29 cellular contexts compared by ENCODE assay signal in genomic region chr2:231732604-231733003, GRCh38. TPM values are rescaled to one million over a fixed set of nuclear protein-coding genes. Genes with fewer than 3 reads are reported as not detected.
DNase-seq lines count a peak whose midpoint lies in the region; ATAC-seq and TF ChIP-seq lines count a peak whose summit lies in the region.
"Had no signal": no experiment of that assay in that cellular context is flagged by ENCODE, and none has a peak within 500 bp of the region (broad histone marks: within the 10 kb centered on the region; RNA-seq: fewer than 3 reads in every experiment).

No MANE protein-coding gene starts in this region.

- H3K9me3 ChIP-seq in OCI-LY7 (ENCODE audit: low read length) = no peaks in the 10 kb centered on the region
- H3K9me3 ChIP-seq: BLaER1, lower lobe of right lung, ovary, SK-N-SH, spleen, transverse colon had no signal

- TSS peak; percentile 65 for BruUV-seq in OCI-LY7 (replicated peaks; lab: Mats Ljungman, UMichigan)

- H3K36me3 Mint-ChIP-seq in neural crest cell (ENCODE audit: low read depth) = peaks cover 3% of the 10 kb centered on the region
- peaks cover 19% of the 10 kb centered on the region for H3K36me3 Mint-ChIP-seq in effector memory CD8-positive, alpha-beta T cell (ENCODE audit: insufficient read depth)

- H3K9me2 ChIP-seq in OCI-LY7 (ENCODE audit: insufficient read depth, low read length) = no peaks in the 10 kb centered on the region
- H3K9me2 ChIP-seq: SK-N-SH had no signal

- intact Hi-C loops in OCI-LY7 (cut with micrococcal nuclease; ENCODE audit: unreplicated experiment) = no loop called here

- POLR2A ChIA-PET in OCI-LY7 (lab: Charles Lee) = no interaction called here

- peaks cover 4% of the 10 kb centered on the region for H3K4me1 Mint-ChIP-seq in neural crest cell
- H3K4me1 Mint-ChIP-seq in effector memory CD8-positive, alpha-beta T cell (ENCODE audit: low read depth in 2 of 2) = no peaks in the 10 kb centered on the region
- H3K4me1 Mint-ChIP-seq: activated CD4-positive, alpha-beta T cell treated with anti-CD3 and anti-CD28 coated beads for 36 hours; natural killer cell had no signal

- H3K36me3 ChIP-seq in OCI-LY7 (ENCODE audit: insufficient read depth, low read length) = peaks cover 22% of the 10 kb centered on the region
- H3K36me3 ChIP-seq: ovary had no signal

- H3K4me2 ChIP-seq in OCI-LY7 (ENCODE audit: low read length) = no peak overlapping the region
- H3K4me2 ChIP-seq: BLaER1, SK-N-SH had no signal

- H3K4me3 Mint-ChIP-seq in neural crest cell = no peak overlapping the region
- H3K4me3 Mint-ChIP-seq in effector memory CD8-positive, alpha-beta T cell = no peak overlapping the region
- H3K4me3 Mint-ChIP-seq: activated CD4-positive, alpha-beta T cell treated with anti-CD3 and anti-CD28 coated beads for 36 hours; natural killer cell; T-helper 17 cell had no signal

- peak; percentile 31; the same call in 1 of the 2 replicates for TF ChIP-seq CTCF in GM12875 (IDR thresholded peaks at IDR 0.05; ENCODE audit: borderline replicate concordance, insufficient read depth, low read depth, low read length)
- peak; percentile 28; the same call in 1 of the 2 replicates for TF ChIP-seq CTCF in OCI-LY7 (conservative IDR thresholded peaks at IDR 0.05; ENCODE audit: low read length)
- TF ChIP-seq CTCF in choroid plexus epithelial cell (conservative IDR thresholded peaks at IDR 0.05; ENCODE audit: low read depth, low read length) = peak; percentile 22
- peak; percentile 23 for TF ChIP-seq CTCF in neural crest cell (conservative IDR thresholded peaks at IDR 0.05)

- CTCF ChIA-PET in OCI-LY7 (lab: Charles Lee; ENCODE audit: unreplicated experiment) = no interaction called here

- no peaks in the 10 kb centered on the region for H3K27me3 Mint-ChIP-seq in neural crest cell (ENCODE audit: low read depth)
- H3K27me3 Mint-ChIP-seq in effector memory CD8-positive, alpha-beta T cell = no peaks in the 10 kb centered on the region
- H3K27me3 Mint-ChIP-seq: activated CD4-positive, alpha-beta T cell treated with anti-CD3 and anti-CD28 coated beads for 36 hours; T-helper 17 cell had no signal

- no peaks in the 10 kb centered on the region for H3K9me3 Mint-ChIP-seq in neural crest cell
- no peaks in the 10 kb centered on the region for H3K9me3 Mint-ChIP-seq in effector memory CD8-positive, alpha-beta T cell
- H3K9me3 Mint-ChIP-seq: natural killer cell had no signal

- no peak overlapping the region for H2AFZ ChIP-seq in OCI-LY7 (ENCODE audit: low read length)

- no peak overlapping the region for H3K27ac ChIP-seq in OCI-LY7 (ENCODE audit: low read depth, low read length, poor library complexity, severe bottlenecking)
- H3K27ac ChIP-seq: BLaER1, epithelial cell of prostate, HL-60, lower lobe of right lung, ovary, RWPE1, spleen, transverse colon had no signal

- no peaks in the 10 kb centered on the region for H4K20me1 ChIP-seq in OCI-LY7 (ENCODE audit: insufficient read depth, low read length)
- H4K20me1 ChIP-seq: BLaER1 had no signal

- H3K4me3 ChIP-seq in GM12875 (ENCODE audit: low read depth, low read length) (no peak overlapping the region), OCI-LY7 (ENCODE audit: low read depth, low read length, poor library complexity, severe bottlenecking) (no peak overlapping the region), choroid plexus epithelial cell (ENCODE audit: low read depth, low read length) (no peak overlapping the region)
- H3K4me3 ChIP-seq: BLaER1, lower lobe of right lung, ovary, spleen, transverse colon had no signal

- no peak for ATAC-seq in HG03432 (IDR thresholded peaks at IDR 0.05; ENCODE audit: unreplicated experiment)
- no peak for ATAC-seq in effector memory CD8-positive, alpha-beta T cell (replicated peaks)
- ATAC-seq: activated CD4-positive, alpha-beta T cell treated with anti-CD3 and anti-CD28 coated beads for 36 hours; lower lobe of right lung; natural killer cell; T-helper 17 cell had no signal

- H3K27ac Mint-ChIP-seq in neural crest cell (ENCODE audit: unreplicated experiment) = no peak overlapping the region
- H3K27ac Mint-ChIP-seq in effector memory CD8-positive, alpha-beta T cell = no peak overlapping the region
- H3K27ac Mint-ChIP-seq: activated CD4-positive, alpha-beta T cell treated with anti-CD3 and anti-CD28 coated beads for 36 hours; natural killer cell; T-helper 17 cell had no signal

- H3K79me2 ChIP-seq in OCI-LY7 (ENCODE audit: insufficient read depth, low read depth, low read length) = no peaks in the 10 kb centered on the region

- no peak for DNase-seq in OCI-LY7 (ENCODE audit: low spot score)
- no peak for DNase-seq in choroid plexus epithelial cell (ENCODE audit: low read depth)
- no peak for DNase-seq in neural crest cell (ENCODE audit: low read depth, low spot score)
- no peak for DNase-seq in effector memory CD8-positive, alpha-beta T cell
- no peak for DNase-seq in activated effector memory CD4-positive, alpha-beta T cell treated with anti-CD3 and anti-CD28 coated beads, Interleukin-2, amount 50 U/mL, for 16 hours
- DNase-seq: ACHN; activated CD4-positive, alpha-beta T cell treated with anti-CD3 and anti-CD28 coated beads for 36 hours; activated CD8-positive, alpha-beta memory T cell treated with anti-CD3 and anti-CD28 coated beads for 24 hours; activated gamma-delta T cell treated with Interleukin-2 at 50 U/mL for 16 hours; cerebellar nuclear complex; COR-L47; glutamatergic neuron; kidney; lower lobe of right lung; natural killer cell; NCI-H1105; NCI-H187 treated with DMSO at 0.1 percent for 48 hours; NCI-H69; ovary; SK-N-SH; spleen; T-helper 17 cell; transverse colon had no signal

- H3K4me1 ChIP-seq in OCI-LY7 (ENCODE audit: insufficient read depth, low read length, poor library complexity, severe bottlenecking) = no peaks in the 10 kb centered on the region
- H3K4me1 ChIP-seq: BLaER1, lower lobe of right lung, spleen, transverse colon had no signal

RNA-seq across cellular contexts. Expression of gene PTMA, which starts 24.3 kb away (rescaled TPM):
- total RNA-seq in OCI-LY7 (2014; rRNA removed; shearing (Covaris generic)) = 2,780 and 3,271 TPM in 2 replicates
- total RNA-seq in OCI-LY7 (2022) (3,053 and 3,088 TPM in 2 replicates), neural crest cell (1,415 and 1,529 TPM in 2 replicates)

RNA-seq across cellular contexts. Expression of gene PDE6D, which starts 48.5 kb away (rescaled TPM):
- total RNA-seq in OCI-LY7 (2014; rRNA removed; shearing (Covaris generic)) = 47.4 and 50.3 TPM in 2 replicates
- total RNA-seq in OCI-LY7 (2022) (49.0 and 54.6 TPM in 2 replicates), neural crest cell (35.8 and 38.8 TPM in 2 replicates)

RNA-seq across cellular contexts. Expression of gene COPS7B, which starts 53.6 kb away (rescaled TPM):
- total RNA-seq in OCI-LY7 (2014; rRNA removed; shearing (Covaris generic)) = 50.6 and 55.5 TPM in 2 replicates
- 76.6 and 86.8 TPM in 2 replicates for total RNA-seq in OCI-LY7 (2022)
- total RNA-seq in neural crest cell = 62.9 and 64.1 TPM in 2 replicates
